Comparison of ENCODE assay signal across 24 cellular contexts in genomic region chr6:23584134-23584763, GRCh38.
DNase-seq lines count a peak whose midpoint lies in the region; ATAC-seq and TF ChIP-seq lines count a peak whose summit lies in the region.
"Had no signal": no experiment of that assay in that cellular context is flagged by ENCODE, and none has a peak within 500 bp of the region (broad histone marks: within the 10 kb centered on the region; RNA-seq: fewer than 3 reads in every experiment).

No MANE protein-coding gene starts in this region.

- H3K9me3 Mint-ChIP-seq in chondrocyte (ENCODE audit: low read depth), result peaks cover 2% of the 10 kb centered on the region
- H3K9me3 Mint-ChIP-seq in CD8-positive, alpha-beta T cell, result peaks cover 1% of the 10 kb centered on the region
- no peaks in the 10 kb centered on the region for H3K9me3 Mint-ChIP-seq in activated T-helper 1 cell treated with anti-CD3 and anti-CD28 coated beads, Interleukin-12 subunit alpha, Interleukin-12 subunit beta, Interleukin-2, Interleukin-4 antibody, amounts not matched to agents 30 ng/mL and 10 ng/mL and 1 ng/mL, durations not matched to agents 14 hours and 24 hours and 36 hours
- H3K9me3 Mint-ChIP-seq: activated CD8-positive, alpha-beta T cell treated with anti-CD3 and anti-CD28 coated beads for 36 hours; dendritic cell treated with granulocyte-macrophage colony-stimulating factor and Interleukin-4, amounts not matched to agents 40 ng/mL and 50 ng/mL, for 4 days; endodermal cell had no signal

- no peak overlapping the region for H3K4me3 ChIP-seq in parathyroid adenoma (ENCODE audit: low read depth, low read length)
- H3K4me3 ChIP-seq in CD8-positive, alpha-beta T cell (ENCODE audit: low read depth, low read length), result no peak overlapping the region
- H3K4me3 ChIP-seq: ascending aorta, K562, skin epidermis, stomach had no signal

- H3K4me1 Mint-ChIP-seq in chondrocyte (ENCODE audit: low read depth), result peaks cover 18% of the 10 kb centered on the region
- no peaks in the 10 kb centered on the region for H3K4me1 Mint-ChIP-seq in CD8-positive, alpha-beta T cell (ENCODE audit: low read depth)
- H3K4me1 Mint-ChIP-seq in activated T-helper 1 cell treated with anti-CD3 and anti-CD28 coated beads, Interleukin-12 subunit alpha, Interleukin-12 subunit beta, Interleukin-2, Interleukin-4 antibody, amounts not matched to agents 30 ng/mL and 10 ng/mL and 1 ng/mL, durations not matched to agents 14 hours and 24 hours and 36 hours (ENCODE audit: low read depth), result no peaks in the 10 kb centered on the region
- H3K4me1 Mint-ChIP-seq: activated naive CD8-positive, alpha-beta T cell treated with anti-CD3 and anti-CD28 coated beads for 36 hours; endodermal cell had no signal

- POLR2A ChIA-PET in CD8-positive, alpha-beta T cell (lab: Charles Lee), result no interaction called here

- peaks cover 13% of the 10 kb centered on the region for H3K4me1 ChIP-seq in parathyroid adenoma
- no peaks in the 10 kb centered on the region for H3K4me1 ChIP-seq in CD8-positive, alpha-beta T cell (ENCODE audit: insufficient read depth, low read length)
- H3K4me1 ChIP-seq: ascending aorta, stomach had no signal

- CTCF ChIA-PET in CD8-positive, alpha-beta T cell (lab: Charles Lee), result no interaction called here

- H3K36me3 Mint-ChIP-seq in chondrocyte (ENCODE audit: low read depth), result no peaks in the 10 kb centered on the region
- H3K36me3 Mint-ChIP-seq in CD8-positive, alpha-beta T cell, result no peaks in the 10 kb centered on the region
- H3K36me3 Mint-ChIP-seq in activated T-helper 1 cell treated with anti-CD3 and anti-CD28 coated beads, Interleukin-12 subunit alpha, Interleukin-12 subunit beta, Interleukin-2, Interleukin-4 antibody, amounts not matched to agents 30 ng/mL and 10 ng/mL and 1 ng/mL, durations not matched to agents 14 hours and 24 hours and 36 hours (ENCODE audit: low read depth), result no peaks in the 10 kb centered on the region
- H3K36me3 Mint-ChIP-seq: activated naive CD8-positive, alpha-beta T cell treated with anti-CD3 and anti-CD28 coated beads for 36 hours had no signal

- H3K4me3 Mint-ChIP-seq in chondrocyte (ENCODE audit: unreplicated experiment), result no peak overlapping the region
- no peak overlapping the region for H3K4me3 Mint-ChIP-seq in CD8-positive, alpha-beta T cell
- H3K4me3 Mint-ChIP-seq in activated T-helper 1 cell treated with anti-CD3 and anti-CD28 coated beads, Interleukin-12 subunit alpha, Interleukin-12 subunit beta, Interleukin-2, Interleukin-4 antibody, amounts not matched to agents 30 ng/mL and 10 ng/mL and 1 ng/mL, durations not matched to agents 14 hours and 24 hours and 36 hours, result no peak overlapping the region
- H3K4me3 Mint-ChIP-seq: activated CD8-positive, alpha-beta T cell treated with anti-CD3 and anti-CD28 coated beads for 36 hours; activated naive CD8-positive, alpha-beta T cell treated with anti-CD3 and anti-CD28 coated beads for 36 hours; dendritic cell treated with granulocyte-macrophage colony-stimulating factor and Interleukin-4, amounts not matched to agents 40 ng/mL and 50 ng/mL, for 4 days; endodermal cell had no signal

- peak overlapping the region; percentile 78 for H3K27ac ChIP-seq in parathyroid adenoma
- no peak overlapping the region for H3K27ac ChIP-seq in CD8-positive, alpha-beta T cell (ENCODE audit: low read depth, low read length)
- H3K27ac ChIP-seq: ascending aorta, neutrophil, skin epidermis, stomach had no signal

- peak overlapping the region; percentile 43 for H3K27ac Mint-ChIP-seq in chondrocyte (ENCODE audit: unreplicated experiment)
- no peak overlapping the region for H3K27ac Mint-ChIP-seq in CD8-positive, alpha-beta T cell
- H3K27ac Mint-ChIP-seq in activated T-helper 1 cell treated with anti-CD3 and anti-CD28 coated beads, Interleukin-12 subunit alpha, Interleukin-12 subunit beta, Interleukin-2, Interleukin-4 antibody, amounts not matched to agents 30 ng/mL and 10 ng/mL and 1 ng/mL, durations not matched to agents 14 hours and 24 hours and 36 hours, result no peak overlapping the region
- H3K27ac Mint-ChIP-seq: activated CD8-positive, alpha-beta T cell treated with anti-CD3 and anti-CD28 coated beads for 36 hours; activated naive CD8-positive, alpha-beta T cell treated with anti-CD3 and anti-CD28 coated beads for 36 hours; dendritic cell treated with granulocyte-macrophage colony-stimulating factor and Interleukin-4, amounts not matched to agents 40 ng/mL and 50 ng/mL, for 4 days; endodermal cell had no signal

- DNase-seq in EL (peak; percentile 25), chondrocyte (ENCODE audit: low spot score) (no peak), left kidney (ENCODE audit: low read depth, low spot score) (peak; percentile 67), A172 (ENCODE audit: low spot score) (no peak), AML-193 (lab: John Stamatoyannopoulos, UW) (no peak)
- no peak for DNase-seq in CD8-positive, alpha-beta T cell
- no peak for DNase-seq in activated T-helper 1 cell treated with anti-CD3 and anti-CD28 coated beads, Interleukin-12 subunit alpha, Interleukin-12 subunit beta, Interleukin-2, Interleukin-4 antibody, amounts not matched to agents 30 ng/mL and 10 ng/mL and 1 ng/mL, durations not matched to agents 14 hours and 24 hours and 36 hours (ENCODE audit: low spot score)
- DNase-seq: activated CD8-positive, alpha-beta T cell treated with anti-CD3 and anti-CD28 coated beads for 36 hours; activated naive CD8-positive, alpha-beta T cell treated with anti-CD3 and anti-CD28 coated beads for 36 hours; endodermal cell; NCI-H1436 treated with DMSO at 0.1 percent for 48 hours; NCI-H2107; NCI-H82; stimulated activated CD4-positive, alpha-beta T cell treated with anti-CD3 and anti-CD28 coated beads, Interleukin-1b, Interleukin-23, amount 100 ng/mL, for 48 hours; stimulated activated CD8-positive, alpha-beta memory T cell treated with anti-CD3 and anti-CD28 coated beads, Interleukin-4, amount 100 ng/mL, for 48 hours; stomach; T-helper 2 cell had no signal

- H2AFZ ChIP-seq in parathyroid adenoma, result peak overlapping the region; percentile 6

- no peaks in the 10 kb centered on the region for H3K79me2 ChIP-seq in parathyroid adenoma

- TF ChIP-seq CTCF in chondrocyte (IDR thresholded peaks at IDR 0.05) (no peak), parathyroid adenoma (IDR thresholded peaks at IDR 0.05) (no peak)
- no peak for TF ChIP-seq CTCF in CD8-positive, alpha-beta T cell (IDR thresholded peaks at IDR 0.05)

- no peaks in the 10 kb centered on the region for H3K27me3 ChIP-seq in parathyroid adenoma (ENCODE audit: control insufficient read depth, insufficient read depth, low read length)
- H3K27me3 ChIP-seq in CD8-positive, alpha-beta T cell (ENCODE audit: insufficient read depth, low read length), result no peaks in the 10 kb centered on the region
- H3K27me3 ChIP-seq: ascending aorta, neutrophil, stomach had no signal

- H3K27me3 Mint-ChIP-seq in chondrocyte (ENCODE audit: low read depth), result no peaks in the 10 kb centered on the region
- no peaks in the 10 kb centered on the region for H3K27me3 Mint-ChIP-seq in CD8-positive, alpha-beta T cell (ENCODE audit: low read depth)
- H3K27me3 Mint-ChIP-seq in activated T-helper 1 cell treated with anti-CD3 and anti-CD28 coated beads, Interleukin-12 subunit alpha, Interleukin-12 subunit beta, Interleukin-2, Interleukin-4 antibody, amounts not matched to agents 30 ng/mL and 10 ng/mL and 1 ng/mL, durations not matched to agents 14 hours and 24 hours and 36 hours (ENCODE audit: insufficient read depth), result no peaks in the 10 kb centered on the region
- H3K27me3 Mint-ChIP-seq: activated CD8-positive, alpha-beta T cell treated with anti-CD3 and anti-CD28 coated beads for 36 hours; activated naive CD8-positive, alpha-beta T cell treated with anti-CD3 and anti-CD28 coated beads for 36 hours; dendritic cell treated with granulocyte-macrophage colony-stimulating factor and Interleukin-4, amounts not matched to agents 40 ng/mL and 50 ng/mL, for 4 days had no signal

- no peak overlapping the region for H3K4me2 ChIP-seq in parathyroid adenoma (ENCODE audit: low read length)

- H3K9me3 ChIP-seq in parathyroid adenoma (ENCODE audit: control insufficient read depth, low read length), result no peaks in the 10 kb centered on the region
- H3K9me3 ChIP-seq in CD8-positive, alpha-beta T cell (ENCODE audit: low read length), result no peaks in the 10 kb centered on the region
- H3K9me3 ChIP-seq: ascending aorta, neutrophil, stomach had no signal

- ATAC-seq in CD8-positive, alpha-beta T cell, result no peak
- ATAC-seq: activated CD8-positive, alpha-beta T cell treated with anti-CD3 and anti-CD28 coated beads for 36 hours; K562; SK-N-SH treated with all-trans-retinoic acid at 6 μM for 48 hours had no signal

- intact Hi-C loops in CD8-positive, alpha-beta T cell (cut with DNase I, micrococcal nuclease), result no loop called here
- intact Hi-C loops in activated T-helper 1 cell treated with anti-CD3 and anti-CD28 coated beads, Interleukin-12 subunit alpha, Interleukin-12 subunit beta, Interleukin-2, Interleukin-4 antibody, amounts not matched to agents 30 ng/mL and 10 ng/mL and 1 ng/mL, durations not matched to agents 14 hours and 24 hours and 36 hours (cut with micrococcal nuclease), result no loop called here

- no peak overlapping the region for H3K9ac ChIP-seq in parathyroid adenoma

- H3K36me3 ChIP-seq in parathyroid adenoma (ENCODE audit: control insufficient read depth, insufficient read depth, low read length), result no peaks in the 10 kb centered on the region
- H3K36me3 ChIP-seq in CD8-positive, alpha-beta T cell (ENCODE audit: insufficient read depth, low read length), result no peaks in the 10 kb centered on the region
- H3K36me3 ChIP-seq: ascending aorta, neutrophil, stomach had no signal

Comparison
In these comparisons a context has a peak if more than half of its experiments do, and no peak if none do; other contexts are left out.
1. DNase-seq: peak in EL (single experiment) and left kidney (single experiment); none in chondrocyte (single experiment), A172 (single experiment), AML-193 (0 of 2), CD8-positive, alpha-beta T cell (0 of 7) and activated T-helper 1 cell treated with anti-CD3 and anti-CD28 coated beads, Interleukin-12 subunit alpha, Interleukin-12 subunit beta, Interleukin-2, Interleukin-4 antibody, amounts not matched to agents 30 ng/mL and 10 ng/mL and 1 ng/mL, durations not matched to agents 14 hours and 24 hours and 36 hours (single experiment).